1 cellular context compared by ENCODE assay signal in the genomic region with DNA sequence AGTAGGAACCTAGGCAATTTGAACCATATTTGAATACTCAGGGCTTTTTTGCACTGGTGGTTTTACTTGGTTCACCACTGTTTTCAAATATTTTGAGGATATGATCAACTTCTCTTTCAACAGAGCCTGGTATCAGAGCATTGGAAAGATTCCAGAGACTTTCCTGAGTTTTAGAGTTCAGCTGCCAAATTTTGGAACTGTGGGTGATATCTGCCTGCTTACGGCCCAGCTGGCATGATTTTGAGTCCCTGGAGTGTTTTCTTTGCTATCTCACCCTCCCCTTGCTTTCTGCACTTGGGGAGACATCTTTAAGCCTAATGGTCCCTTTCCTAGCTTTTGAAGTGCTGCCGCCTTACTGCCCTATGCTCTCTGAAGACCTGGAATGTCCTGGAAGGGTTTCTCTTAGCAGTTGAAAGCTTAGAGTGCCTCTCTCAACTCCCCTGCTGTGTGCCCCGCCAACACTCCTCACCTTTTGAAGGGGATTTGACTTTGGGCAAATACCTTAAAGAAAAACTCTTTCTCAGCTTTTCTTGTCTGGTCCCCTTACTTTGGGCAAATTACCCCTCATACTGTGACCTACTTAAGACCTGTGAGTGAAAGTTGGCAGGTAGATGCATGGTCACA.
TF ChIP-seq lines count a peak whose summit lies in the region.

No MANE protein-coding gene starts in this region.

TF ChIP-seq in WTC11, 78 proteins besides CTCF, POLR2A, EP300 and RAD21 (continued from another document):
- TF ChIP-seq FOXJ3 (CRISPR knock-in tag; IDR thresholded peaks at IDR 0.05; ENCODE audit: borderline replicate concordance) (no peak), FOXP4 (CRISPR knock-in tag; IDR thresholded peaks at IDR 0.05) (no peak), TEAD4 (CRISPR knock-in tag; IDR thresholded peaks at IDR 0.05) (no peak)
- TF ChIP-seq, protein P1, sequence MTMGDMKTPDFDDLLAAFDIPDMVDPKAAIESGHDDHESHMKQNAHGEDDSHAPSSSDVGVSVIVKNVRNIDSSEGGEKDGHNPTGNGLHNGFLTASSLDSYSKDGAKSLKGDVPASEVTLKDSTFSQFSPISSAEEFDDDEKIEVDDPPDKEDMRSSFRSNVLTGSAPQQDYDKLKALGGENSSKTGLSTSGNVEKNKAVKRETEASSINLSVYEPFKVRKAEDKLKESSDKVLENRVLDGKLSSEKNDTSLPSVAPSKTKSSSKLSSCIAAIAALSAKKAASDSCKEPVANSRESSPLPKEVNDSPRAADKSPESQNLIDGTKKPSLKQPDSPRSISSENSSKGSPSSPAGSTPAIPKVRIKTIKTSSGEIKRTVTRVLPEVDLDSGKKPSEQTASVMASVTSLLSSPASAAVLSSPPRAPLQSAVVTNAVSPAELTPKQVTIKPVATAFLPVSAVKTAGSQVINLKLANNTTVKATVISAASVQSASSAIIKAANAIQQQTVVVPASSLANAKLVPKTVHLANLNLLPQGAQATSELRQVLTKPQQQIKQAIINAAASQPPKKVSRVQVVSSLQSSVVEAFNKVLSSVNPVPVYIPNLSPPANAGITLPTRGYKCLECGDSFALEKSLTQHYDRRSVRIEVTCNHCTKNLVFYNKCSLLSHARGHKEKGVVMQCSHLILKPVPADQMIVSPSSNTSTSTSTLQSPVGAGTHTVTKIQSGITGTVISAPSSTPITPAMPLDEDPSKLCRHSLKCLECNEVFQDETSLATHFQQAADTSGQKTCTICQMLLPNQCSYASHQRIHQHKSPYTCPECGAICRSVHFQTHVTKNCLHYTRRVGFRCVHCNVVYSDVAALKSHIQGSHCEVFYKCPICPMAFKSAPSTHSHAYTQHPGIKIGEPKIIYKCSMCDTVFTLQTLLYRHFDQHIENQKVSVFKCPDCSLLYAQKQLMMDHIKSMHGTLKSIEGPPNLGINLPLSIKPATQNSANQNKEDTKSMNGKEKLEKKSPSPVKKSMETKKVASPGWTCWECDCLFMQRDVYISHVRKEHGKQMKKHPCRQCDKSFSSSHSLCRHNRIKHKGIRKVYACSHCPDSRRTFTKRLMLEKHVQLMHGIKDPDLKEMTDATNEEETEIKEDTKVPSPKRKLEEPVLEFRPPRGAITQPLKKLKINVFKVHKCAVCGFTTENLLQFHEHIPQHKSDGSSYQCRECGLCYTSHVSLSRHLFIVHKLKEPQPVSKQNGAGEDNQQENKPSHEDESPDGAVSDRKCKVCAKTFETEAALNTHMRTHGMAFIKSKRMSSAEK (CRISPR knock-in tag; IDR thresholded peaks at IDR 0.05; ENCODE audit: borderline replicate concordance), result no peak
